Comparison of ENCODE assay signal across 18 cellular contexts in the genomic region with DNA sequence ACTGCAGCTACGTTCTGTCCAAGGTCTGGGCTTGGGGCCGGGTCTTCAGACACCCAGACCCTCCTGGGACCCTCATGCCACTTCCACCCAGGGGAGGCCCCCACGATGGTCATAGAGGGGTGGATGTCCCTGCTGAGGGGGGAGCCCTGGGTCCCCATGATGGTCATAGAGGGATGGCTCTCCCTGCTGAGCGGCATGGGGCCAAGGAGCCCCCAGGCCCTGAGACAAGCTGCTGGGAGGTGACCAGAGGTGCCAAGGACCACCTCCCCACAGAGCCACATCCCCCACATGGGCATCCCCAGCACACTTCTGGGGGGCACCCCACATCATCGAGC. TPM values are rescaled to one million over a fixed set of nuclear protein-coding genes. Genes with fewer than 3 reads are reported as not detected.
"Had no signal": no experiment of that assay in that cellular context is flagged by ENCODE, and none has a peak within 500 bp of the region (broad histone marks: within the 10 kb centered on the region; RNA-seq: fewer than 3 reads in every experiment).

No MANE protein-coding gene starts in this region.

- ATAC-seq: gastrocnemius medialis, left lobe of liver, natural killer cell, sciatic nerve had no signal

- H3K27ac Mint-ChIP-seq: activated CD4-positive, alpha-beta T cell treated with anti-CD3 and anti-CD28 coated beads, Interleukin-2, amount 10 ng/mL, durations not matched to agents 24 days and 14 days; activated naive CD8-positive, alpha-beta T cell treated with anti-CD3 and anti-CD28 coated beads for 36 hours; natural killer cell; T-helper 1 cell treated with Interleukin-12 subunit alpha and Interleukin-12 subunit beta and Interleukin-4 antibody, amounts not matched to agents 30 μg/mL and 1 μg/mL, for 36 hours; type B pancreatic cell had no signal

- FAIRE-seq: astrocyte, keratinocyte had no signal

- H3K4me3 Mint-ChIP-seq: activated CD4-positive, alpha-beta T cell treated with anti-CD3 and anti-CD28 coated beads, Interleukin-2, amount 10 ng/mL, durations not matched to agents 24 days and 14 days; activated naive CD8-positive, alpha-beta T cell treated with anti-CD3 and anti-CD28 coated beads for 36 hours; central memory CD8-positive, alpha-beta T cell; natural killer cell; T-helper 1 cell treated with Interleukin-12 subunit alpha and Interleukin-12 subunit beta and Interleukin-4 antibody, amounts not matched to agents 30 μg/mL and 1 μg/mL, for 36 hours; type B pancreatic cell had no signal

- H3K27me3 Mint-ChIP-seq: activated CD4-positive, alpha-beta T cell treated with anti-CD3 and anti-CD28 coated beads, Interleukin-2, amount 10 ng/mL, durations not matched to agents 24 days and 14 days; activated naive CD8-positive, alpha-beta T cell treated with anti-CD3 and anti-CD28 coated beads for 36 hours; central memory CD8-positive, alpha-beta T cell; type B pancreatic cell had no signal

- H3K4me1 Mint-ChIP-seq: activated CD4-positive, alpha-beta T cell treated with anti-CD3 and anti-CD28 coated beads, Interleukin-2, amount 10 ng/mL, durations not matched to agents 24 days and 14 days; activated naive CD8-positive, alpha-beta T cell treated with anti-CD3 and anti-CD28 coated beads for 36 hours; central memory CD8-positive, alpha-beta T cell; natural killer cell had no signal

- DNase-seq: activated CD4-positive, alpha-beta T cell treated with anti-CD3 and anti-CD28 coated beads, Interleukin-2, amount 10 ng/mL, durations not matched to agents 24 days and 14 days; activated naive CD4-positive, alpha-beta T cell treated with Interleukin-2 at 50 U/mL for 16 hours; activated naive CD8-positive, alpha-beta T cell treated with anti-CD3 and anti-CD28 coated beads for 36 hours; activated T-cell treated with anti-CD3 and anti-CD28 coated beads, Interleukin-2, amount 50 U/mL, for 1 hour; esophagus squamous epithelium; gastrocnemius medialis; natural killer cell; stimulated activated CD4-positive, alpha-beta T cell treated with anti-CD3 and anti-CD28 coated beads, Interleukin-4, amount 100 ng/mL, for 1 hour; stimulated activated naive CD4-positive, alpha-beta T cell had no signal

- H3K36me3 Mint-ChIP-seq: activated naive CD8-positive, alpha-beta T cell treated with anti-CD3 and anti-CD28 coated beads for 36 hours; natural killer cell; type B pancreatic cell had no signal

- H3K9me3 Mint-ChIP-seq: activated CD4-positive, alpha-beta T cell treated with anti-CD3 and anti-CD28 coated beads, Interleukin-2, amount 10 ng/mL, durations not matched to agents 24 days and 14 days; activated naive CD8-positive, alpha-beta T cell treated with anti-CD3 and anti-CD28 coated beads for 36 hours; central memory CD8-positive, alpha-beta T cell; natural killer cell; T-helper 1 cell treated with Interleukin-12 subunit alpha and Interleukin-12 subunit beta and Interleukin-4 antibody, amounts not matched to agents 30 μg/mL and 1 μg/mL, for 36 hours; type B pancreatic cell had no signal

RNA-seq across cellular contexts. Expression of a gene that starts 7.2 kb away (rescaled TPM):
- total RNA-seq: activated CD4-positive, alpha-beta T cell treated with anti-CD3 and anti-CD28 coated beads, Interleukin-2, amount 10 ng/mL, durations not matched to agents 24 days and 14 days; activated naive CD8-positive, alpha-beta T cell treated with anti-CD3 and anti-CD28 coated beads for 36 hours; astrocyte; lung microvascular endothelial cell; natural killer cell; thoracic aorta had no signal
- polyA plus RNA-seq: keratinocyte had no signal
